Comparison of ENCODE assay signal across 1 cellular context in the genomic region with DNA sequence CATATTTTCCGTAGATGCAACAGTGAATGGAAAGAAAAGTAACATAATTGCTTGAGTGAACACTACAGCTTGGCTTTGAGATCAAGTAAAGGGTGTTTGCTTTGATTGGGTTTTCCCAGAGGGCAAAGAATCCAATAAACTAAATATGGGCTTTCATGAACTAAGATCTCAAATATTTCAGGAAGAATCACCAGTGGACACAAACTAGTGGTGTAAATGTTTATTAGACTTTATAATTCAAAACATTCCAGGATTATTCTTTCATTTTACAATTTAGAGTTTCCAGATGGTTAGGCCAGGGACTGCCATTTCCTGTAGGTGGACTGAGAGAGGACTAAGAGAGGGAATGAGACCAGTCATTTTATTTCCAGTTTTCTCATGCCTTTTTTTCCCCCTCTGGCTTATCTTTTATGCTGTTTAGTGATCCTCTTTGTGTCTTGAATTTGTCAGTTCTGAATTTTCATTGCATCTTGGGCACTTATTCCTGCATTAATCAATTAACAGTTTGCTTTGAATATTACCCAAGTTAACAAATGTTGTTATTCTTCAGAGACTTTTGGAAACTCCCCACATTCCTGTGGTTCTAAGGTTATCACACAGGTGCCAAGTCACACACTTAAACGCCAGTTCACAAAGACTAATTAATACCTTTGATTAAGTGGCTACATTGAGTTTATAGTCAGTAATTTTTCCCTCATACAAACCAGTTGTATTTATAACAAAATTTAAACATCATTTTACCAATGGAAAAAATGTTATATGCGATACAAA.
TF ChIP-seq lines count a peak whose summit lies in the region.

No MANE protein-coding gene starts in this region.

TF ChIP-seq in GM23338, 12 proteins besides CTCF, POLR2A, EP300 and RAD21 (continued from another document):
- TF ChIP-seq, protein P1, sequence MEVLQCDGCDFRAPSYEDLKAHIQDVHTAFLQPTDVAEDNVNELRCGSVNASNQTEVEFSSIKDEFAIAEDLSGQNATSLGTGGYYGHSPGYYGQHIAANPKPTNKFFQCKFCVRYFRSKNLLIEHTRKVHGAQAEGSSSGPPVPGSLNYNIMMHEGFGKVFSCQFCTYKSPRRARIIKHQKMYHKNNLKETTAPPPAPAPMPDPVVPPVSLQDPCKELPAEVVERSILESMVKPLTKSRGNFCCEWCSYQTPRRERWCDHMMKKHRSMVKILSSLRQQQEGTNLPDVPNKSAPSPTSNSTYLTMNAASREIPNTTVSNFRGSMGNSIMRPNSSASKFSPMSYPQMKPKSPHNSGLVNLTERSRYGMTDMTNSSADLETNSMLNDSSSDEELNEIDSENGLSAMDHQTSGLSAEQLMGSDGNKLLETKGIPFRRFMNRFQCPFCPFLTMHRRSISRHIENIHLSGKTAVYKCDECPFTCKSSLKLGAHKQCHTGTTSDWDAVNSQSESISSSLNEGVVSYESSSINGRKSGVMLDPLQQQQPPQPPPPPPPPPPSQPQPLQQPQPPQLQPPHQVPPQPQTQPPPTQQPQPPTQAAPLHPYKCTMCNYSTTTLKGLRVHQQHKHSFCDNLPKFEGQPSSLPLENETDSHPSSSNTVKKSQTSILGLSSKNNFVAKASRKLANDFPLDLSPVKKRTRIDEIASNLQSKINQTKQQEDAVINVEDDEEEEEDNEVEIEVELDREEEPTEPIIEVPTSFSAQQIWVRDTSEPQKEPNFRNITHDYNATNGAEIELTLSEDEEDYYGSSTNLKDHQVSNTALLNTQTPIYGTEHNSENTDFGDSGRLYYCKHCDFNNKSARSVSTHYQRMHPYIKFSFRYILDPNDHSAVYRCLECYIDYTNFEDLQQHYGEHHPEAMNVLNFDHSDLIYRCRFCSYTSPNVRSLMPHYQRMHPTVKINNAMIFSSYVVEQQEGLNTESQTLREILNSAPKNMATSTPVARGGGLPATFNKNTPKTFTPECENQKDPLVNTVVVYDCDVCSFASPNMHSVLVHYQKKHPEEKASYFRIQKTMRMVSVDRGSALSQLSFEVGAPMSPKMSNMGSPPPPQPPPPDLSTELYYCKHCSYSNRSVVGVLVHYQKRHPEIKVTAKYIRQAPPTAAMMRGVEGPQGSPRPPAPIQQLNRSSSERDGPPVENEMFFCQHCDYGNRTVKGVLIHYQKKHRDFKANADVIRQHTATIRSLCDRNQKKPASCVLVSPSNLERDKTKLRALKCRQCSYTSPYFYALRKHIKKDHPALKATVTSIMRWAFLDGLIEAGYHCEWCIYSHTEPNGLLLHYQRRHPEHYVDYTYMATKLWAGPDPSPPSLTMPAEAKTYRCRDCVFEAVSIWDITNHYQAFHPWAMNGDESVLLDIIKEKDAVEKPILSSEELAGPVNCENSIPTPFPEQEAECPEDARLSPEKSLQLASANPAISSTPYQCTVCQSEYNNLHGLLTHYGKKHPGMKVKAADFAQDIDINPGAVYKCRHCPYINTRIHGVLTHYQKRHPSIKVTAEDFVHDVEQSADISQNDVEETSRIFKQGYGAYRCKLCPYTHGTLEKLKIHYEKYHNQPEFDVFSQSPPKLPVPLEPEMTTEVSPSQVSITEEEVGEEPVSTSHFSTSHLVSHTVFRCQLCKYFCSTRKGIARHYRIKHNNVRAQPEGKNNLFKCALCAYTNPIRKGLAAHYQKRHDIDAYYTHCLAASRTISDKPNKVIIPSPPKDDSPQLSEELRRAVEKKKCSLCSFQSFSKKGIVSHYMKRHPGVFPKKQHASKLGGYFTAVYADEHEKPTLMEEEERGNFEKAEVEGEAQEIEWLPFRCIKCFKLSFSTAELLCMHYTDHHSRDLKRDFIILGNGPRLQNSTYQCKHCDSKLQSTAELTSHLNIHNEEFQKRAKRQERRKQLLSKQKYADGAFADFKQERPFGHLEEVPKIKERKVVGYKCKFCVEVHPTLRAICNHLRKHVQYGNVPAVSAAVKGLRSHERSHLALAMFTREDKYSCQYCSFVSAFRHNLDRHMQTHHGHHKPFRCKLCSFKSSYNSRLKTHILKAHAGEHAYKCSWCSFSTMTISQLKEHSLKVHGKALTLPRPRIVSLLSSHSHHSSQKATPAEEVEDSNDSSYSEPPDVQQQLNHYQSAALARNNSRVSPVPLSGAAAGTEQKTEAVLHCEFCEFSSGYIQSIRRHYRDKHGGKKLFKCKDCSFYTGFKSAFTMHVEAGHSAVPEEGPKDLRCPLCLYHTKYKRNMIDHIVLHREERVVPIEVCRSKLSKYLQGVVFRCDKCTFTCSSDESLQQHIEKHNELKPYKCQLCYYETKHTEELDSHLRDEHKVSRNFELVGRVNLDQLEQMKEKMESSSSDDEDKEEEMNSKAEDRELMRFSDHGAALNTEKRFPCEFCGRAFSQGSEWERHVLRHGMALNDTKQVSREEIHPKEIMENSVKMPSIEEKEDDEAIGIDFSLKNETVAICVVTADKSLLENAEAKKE (CRISPR knock-in tag; IDR thresholded peaks at IDR 0.05) = no peak
